11 cellular contexts compared by ENCODE assay signal in genomic region chr2:159677654-159678053, GRCh38. TPM values are rescaled to one million over a fixed set of nuclear protein-coding genes. Genes with fewer than 3 reads are reported as not detected.
DNase-seq lines count a peak whose midpoint lies in the region; ATAC-seq, FAIRE-seq and TF ChIP-seq lines count a peak whose summit lies in the region.
"Had no signal": no experiment of that assay in that cellular context is flagged by ENCODE, and none has a peak within 500 bp of the region (broad histone marks: within the 10 kb centered on the region; RNA-seq: fewer than 3 reads in every experiment).

No MANE protein-coding gene starts in this region.

- H3K9me3 Mint-ChIP-seq in activated CD4-positive, alpha-beta memory T cell treated with anti-CD3 and anti-CD28 coated beads for 36 hours: no peaks in the 10 kb centered on the region
- H3K9me3 Mint-ChIP-seq: activated T-cell treated with anti-CD3 and anti-CD28 coated beads, Interleukin-2, amount 50 U/mL, for 4 hours had no signal

- CTCF ChIA-PET in activated CD4-positive, alpha-beta memory T cell treated with anti-CD3 and anti-CD28 coated beads for 36 hours (lab: Charles Lee): no interaction called here

- no peaks in the 10 kb centered on the region for H3K27me3 Mint-ChIP-seq in activated CD4-positive, alpha-beta memory T cell treated with anti-CD3 and anti-CD28 coated beads for 36 hours

- no peak for TF ChIP-seq EP300 in Ishikawa (IDR thresholded peaks at IDR 0.05; ENCODE audit: borderline replicate concordance)

- 89 to 100% (median 94%) methylated on average over 1 of the region's 1 CpG for WGBS in adrenal gland, 4 donors

- POLR2A ChIA-PET in activated CD4-positive, alpha-beta memory T cell treated with anti-CD3 and anti-CD28 coated beads for 36 hours (lab: Charles Lee): no interaction called here

- no peak for TF ChIP-seq POLR2A in adrenal gland (IDR thresholded peaks at IDR 0.05)

- peak; percentile 41; the same call in 1 of the 2 replicates for TF ChIP-seq RAD21 in Ishikawa (IDR thresholded peaks at IDR 0.05; ENCODE audit: low read depth)

- DNase-seq in BE2C (no peak), kidney (no peak), NCI-H2171 treated with DMSO at 0.1 percent for 48 hours (lab: John Stamatoyannopoulos, UW) (no peak), adrenal gland (no peak)
- DNase-seq in activated CD4-positive, alpha-beta memory T cell treated with anti-CD3 and anti-CD28 coated beads for 36 hours: no peak
- DNase-seq: activated T-cell treated with anti-CD3 and anti-CD28 coated beads, Interleukin-2, amount 50 U/mL, for 4 hours; stimulated activated CD4-positive, alpha-beta T cell treated with anti-CD3 and anti-CD28 coated beads, Interleukin-4, amount 100 ng/mL, for 4 hours had no signal

- H3K36me3 ChIP-seq in BE2C (no peaks in the 10 kb centered on the region), kidney (ENCODE audit: control insufficient read depth in 1 of 2, insufficient read depth in 2 of 2, low read length in 2 of 2) (no peaks in the 10 kb centered on the region), adrenal gland (replicated peaks in 1 of 2) (no peaks in the 10 kb centered on the region)
- H3K36me3 ChIP-seq: SJSA1 had no signal

- H3K9ac ChIP-seq in kidney (ENCODE audit: low read length in 2 of 2): no peak overlapping the region

- H3K36me3 Mint-ChIP-seq in activated CD4-positive, alpha-beta memory T cell treated with anti-CD3 and anti-CD28 coated beads for 36 hours: no peaks in the 10 kb centered on the region

- no peaks in the 10 kb centered on the region for H3K4me1 ChIP-seq in BE2C
- no peaks in the 10 kb centered on the region for H3K4me1 ChIP-seq in kidney (ENCODE audit: control insufficient read depth in 1 of 2, insufficient read depth in 1 of 2, low read depth in 1 of 2, low read length in 2 of 2)
- no peaks in the 10 kb centered on the region for H3K4me1 ChIP-seq in adrenal gland (replicated peaks in 1 of 2)
- H3K4me1 ChIP-seq: SJSA1 had no signal

- no peak overlapping the region for H3K27ac ChIP-seq in VCaP
- no peak overlapping the region for H3K27ac ChIP-seq in kidney (ENCODE audit: low read depth in 2 of 2, low read length in 2 of 2)
- H3K27ac ChIP-seq in adrenal gland: no peak overlapping the region
- H3K27ac ChIP-seq: SJSA1 had no signal

- no peak overlapping the region for H3K27ac Mint-ChIP-seq in activated CD4-positive, alpha-beta memory T cell treated with anti-CD3 and anti-CD28 coated beads for 36 hours

- no peak overlapping the region for H3K4me3 Mint-ChIP-seq in activated CD4-positive, alpha-beta memory T cell treated with anti-CD3 and anti-CD28 coated beads for 36 hours
- H3K4me3 Mint-ChIP-seq: activated T-cell treated with anti-CD3 and anti-CD28 coated beads, Interleukin-2, amount 50 U/mL, for 4 hours had no signal

- H3K27me3 ChIP-seq in BE2C (no peaks in the 10 kb centered on the region), adrenal gland (no peaks in the 10 kb centered on the region)

- H3K4me1 Mint-ChIP-seq in activated CD4-positive, alpha-beta memory T cell treated with anti-CD3 and anti-CD28 coated beads for 36 hours (ENCODE audit: low read depth): no peaks in the 10 kb centered on the region

- intact Hi-C loops in kidney (cut with DNase I) (no loop called here), adrenal gland (cut with DNase I) (no loop called here)
- intact Hi-C loops in activated CD4-positive, alpha-beta memory T cell treated with anti-CD3 and anti-CD28 coated beads for 36 hours (cut with micrococcal nuclease): no loop called here

- no peak for ATAC-seq in GM19467 (IDR thresholded peaks at IDR 0.05; ENCODE audit: unreplicated experiment)
- ATAC-seq: activated T-cell treated with anti-CD3 and anti-CD28 coated beads, Interleukin-2, amount 50 U/mL, for 4 hours had no signal

- no peak overlapping the region for H3K4me3 ChIP-seq in BE2C (ENCODE audit: low read depth, low read length)
- H3K4me3 ChIP-seq in kidney (ENCODE audit: low read length in 2 of 2): no peak overlapping the region
- no peak overlapping the region for H3K4me3 ChIP-seq in adrenal gland
- H3K4me3 ChIP-seq: SJSA1 had no signal

- peak; percentile 54 for FAIRE-seq in kidney (lab: Jason Lieb, UNC)

- H3K9me3 ChIP-seq in BE2C (no peaks in the 10 kb centered on the region), kidney (ENCODE audit: control insufficient read depth in 1 of 2, low read length in 2 of 2) (no peaks in the 10 kb centered on the region), adrenal gland (replicated peaks in 1 of 3) (no peaks in the 10 kb centered on the region)
- H3K9me3 ChIP-seq: SJSA1 had no signal

- peak; percentile 29; the same call in 1 of the 2 replicates for TF ChIP-seq CTCF in BE2C (IDR thresholded peaks at IDR 0.05; ENCODE audit: low read depth, low read length)
- peak; percentile 51; the same call in 1 of the 2 replicates for TF ChIP-seq CTCF in VCaP (conservative IDR thresholded peaks at IDR 0.05)
- no peak for TF ChIP-seq CTCF in kidney (IDR thresholded peaks at IDR 0.05; ENCODE audit: borderline replicate concordance, extremely low read depth, insufficient read depth)
- peak in 1 of 6 experiments; percentile 39 for TF ChIP-seq CTCF in adrenal gland (IDR thresholded peaks at IDR 0.05)

TF ChIP-seq in Ishikawa, 13 proteins besides CTCF, POLR2A, EP300 and RAD21:
- no peak for TF ChIP-seq CEBPB (IDR thresholded peaks at IDR 0.05)
- TF ChIP-seq TCF12 (IDR thresholded peaks at IDR 0.05; ENCODE audit: low read depth): no peak
- TF ChIP-seq ZBTB7A (IDR thresholded peaks at IDR 0.05; ENCODE audit: low read depth): no peak
- no peak for TF ChIP-seq MAX (IDR thresholded peaks at IDR 0.05)
- no peak for TF ChIP-seq REST (IDR thresholded peaks at IDR 0.05; ENCODE audit: low read depth)
- TF ChIP-seq EGR1 (IDR thresholded peaks at IDR 0.05): no peak
- no peak for TF ChIP-seq FOXM1 (IDR thresholded peaks at IDR 0.05; ENCODE audit: borderline replicate concordance, low read depth)
- TF ChIP-seq NFIC (IDR thresholded peaks at IDR 0.05): no peak
- no peak for TF ChIP-seq YY1 (IDR thresholded peaks at IDR 0.05; ENCODE audit: low read depth)
TF ChIP-seq in Ishikawa: peak in this region for 0.

RNA-seq across cellular contexts. Expression of gene MARCHF7, which starts 34.7 kb away (rescaled TPM):
- 31.0 TPM for polyA plus RNA-seq in BE2C (2012; ENCODE audit: insufficient read depth, insufficient read length, low read depth)
- total RNA-seq in kidney: 79.0 TPM
- 24.8 TPM for polyA plus RNA-seq in kidney (ENCODE audit: insufficient read depth, low read depth, low replicate concordance)
- total RNA-seq in adrenal gland: 10 to 100 TPM; 53.1 to 89.2 (median 64.3) TPM
- polyA plus RNA-seq in adrenal gland: 100 to 1,000 TPM in 1 of 3 donors, 10 to 100 TPM in 2; 15.6 to 109 (median 19.3) TPM
- total RNA-seq in activated CD4-positive, alpha-beta memory T cell treated with anti-CD3 and anti-CD28 coated beads for 36 hours: 10 to 100 TPM; 84.0 to 86.7 TPM
